Comparison of ENCODE assay signal across 8 cellular contexts in genomic region chr21:31326478-31327247, GRCh38. TPM values are rescaled to one million over a fixed set of nuclear protein-coding genes. Genes with fewer than 3 reads are reported as not detected.
A peak's percentile ranks its signal among the peaks of the same experiment; 100 is the strongest.
DNase-seq lines count a peak whose midpoint lies in the region; ATAC-seq and TF ChIP-seq lines count a peak whose summit lies in the region.

No MANE protein-coding gene starts in this region.

- H4K8ac ChIP-seq in neuronal stem cell (ENCODE audit: low read depth, low read length) = no peak overlapping the region

- WGBS in neuronal stem cell (ENCODE audit: extremely low coverage in 2 of 2, insufficient read length in 2 of 2, insufficient replicate concordance in 1 of 2), 2 donors = no CpG with 5 or more reads among the region's 14 CpGs

- H3K27me3 ChIP-seq in effector memory CD4-positive, alpha-beta T cell (replicated peaks; ENCODE audit: control insufficient read depth, insufficient read depth, low read length, poor library complexity, severe bottlenecking) = no peaks in the 10 kb centered on the region
- peaks cover 0 to 8% of the 10 kb centered on the region in 2 donors for H3K27me3 ChIP-seq in left lung
- no peaks in the 10 kb centered on the region for H3K27me3 ChIP-seq in neuronal stem cell (ENCODE audit: control insufficient read depth in 3 of 3, insufficient read depth in 3 of 3, low read depth in 1 of 3, low read length in 3 of 3)

- H2BK12ac ChIP-seq in neuronal stem cell (ENCODE audit: low read length) = no peak overlapping the region

- H3K4me1 Mint-ChIP-seq in T-cell = peaks cover 22 to 27% (median 22%) of the 10 kb centered on the region in 3 donors
- H3K4me1 Mint-ChIP-seq in osteocyte (ENCODE audit: unreplicated experiment) = peaks cover 4% of the 10 kb centered on the region

- no peak overlapping the region for H2BK120ac ChIP-seq in neuronal stem cell (ENCODE audit: low read depth, low read length)

- H3K9me3 ChIP-seq in effector memory CD4-positive, alpha-beta T cell (ENCODE audit: control insufficient read depth, low read length) = no peaks in the 10 kb centered on the region
- peaks cover 0 to 10% of the 10 kb centered on the region in 2 donors for H3K9me3 ChIP-seq in left lung
- peaks cover 7 to 20% of the 10 kb centered on the region in 2 donors for H3K9me3 ChIP-seq in neuronal stem cell (replicated peaks in 1 of 2; ENCODE audit: control insufficient read depth in 2 of 2, insufficient read depth in 1 of 2, low read depth in 1 of 2, low read length in 2 of 2)

- no peak overlapping the region for H3K18ac ChIP-seq in neuronal stem cell (ENCODE audit: low read length)

- H2BK5ac ChIP-seq in neuronal stem cell (ENCODE audit: low read length) = no peak overlapping the region

- H3K9me3 Mint-ChIP-seq in T-cell = no peaks in the 10 kb centered on the region
- H3K9me3 Mint-ChIP-seq in osteocyte (ENCODE audit: unreplicated experiment) = peaks cover 5% of the 10 kb centered on the region

- H3K4me2 ChIP-seq in neuronal stem cell (ENCODE audit: insufficient read depth, low read length, poor library complexity, severe bottlenecking) = no peak overlapping the region

- H2AK5ac ChIP-seq in neuronal stem cell (ENCODE audit: low read depth, low read length) = no peak overlapping the region

- H2AFZ ChIP-seq in neuronal stem cell (ENCODE audit: low read length) = no peak overlapping the region

- no peak overlapping the region for H2BK15ac ChIP-seq in neuronal stem cell (ENCODE audit: low read length)

- H4K91ac ChIP-seq in neuronal stem cell (ENCODE audit: low read depth, low read length, poor library complexity) = no peak overlapping the region

- H3K14ac ChIP-seq in neuronal stem cell (ENCODE audit: low read length) = no peak overlapping the region

- DNase-seq in T-cell = peak in 27 of 34 experiments; percentile 2 to 55 (median 23)
- DNase-seq in effector memory CD4-positive, alpha-beta T cell = peak in 1 of 3 donors; percentile 22
- DNase-seq in stromal cell of bone marrow (ENCODE audit: low read depth) = peak; percentile 50
- DNase-seq in osteocyte (ENCODE audit: extremely low spot score, unreplicated experiment) = no peak
- no peak for DNase-seq in left lung
- DNase-seq in neuronal stem cell (ENCODE audit: low spot score) = no peak

- H3K79me1 ChIP-seq in neuronal stem cell (ENCODE audit: low read depth, low read length) = no peaks in the 10 kb centered on the region

- no peaks in the 10 kb centered on the region for H3K36me3 ChIP-seq in effector memory CD4-positive, alpha-beta T cell (ENCODE audit: control insufficient read depth, insufficient read depth, low read length)
- H3K36me3 ChIP-seq in left lung = no peaks in the 10 kb centered on the region
- H3K36me3 ChIP-seq in neuronal stem cell (replicated peaks in 1 of 2; ENCODE audit: control insufficient read depth in 2 of 2, insufficient read depth in 2 of 2, low read length in 2 of 2) = peaks cover 6 to 20% of the 10 kb centered on the region in 2 donors

- H3K27ac Mint-ChIP-seq in T-cell (peak overlapping the region; percentile 77 to 81), osteocyte (ENCODE audit: unreplicated experiment) (no peak overlapping the region)

- H3K27ac ChIP-seq in effector memory CD4-positive, alpha-beta T cell (ENCODE audit: insufficient read depth, low read length, poor library complexity, severe bottlenecking) = peak overlapping the region; percentile 62
- H3K27ac ChIP-seq in left lung (no peak overlapping the region), neuronal stem cell (replicated peaks; ENCODE audit: low read length) (no peak overlapping the region)

- H3K23ac ChIP-seq in neuronal stem cell (ENCODE audit: low read depth, low read length, poor library complexity) = no peak overlapping the region

- no peak overlapping the region for H3K4ac ChIP-seq in neuronal stem cell (ENCODE audit: low read length)

- ATAC-seq in GM18867 (IDR thresholded peaks at IDR 0.05; ENCODE audit: unreplicated experiment) (peak; percentile 97), HG02970 (IDR thresholded peaks at IDR 0.05; ENCODE audit: low FRiP score, unreplicated experiment) (peak; percentile 96), T-cell (replicated peaks in 1 of 4) (peak; percentile 64 to 89 (median 76)), left lung (no peak)

- H3K9ac ChIP-seq in neuronal stem cell (ENCODE audit: low read depth, low read length, poor library complexity) = no peak overlapping the region

- CTCF ChIA-PET in T-cell (lab: Charles Lee) = interaction anchor here (0.5 to 1.2 kb wide), 3 partner anchors 65 to 233 kb away, joined by 4 to 6 read pairs (median 6); no protein-coding TSS in a partner anchor

- H3K27me3 Mint-ChIP-seq in T-cell = no peaks in the 10 kb centered on the region
- no peaks in the 10 kb centered on the region for H3K27me3 Mint-ChIP-seq in osteocyte (ENCODE audit: unreplicated experiment)

- peak overlapping the region; percentile 65 to 75 (median 67) for H3K4me3 Mint-ChIP-seq in T-cell
- no peak overlapping the region for H3K4me3 Mint-ChIP-seq in osteocyte (ENCODE audit: unreplicated experiment)

- no peak overlapping the region for H3K4me3 ChIP-seq in effector memory CD4-positive, alpha-beta T cell (ENCODE audit: insufficient read depth, low read depth, low read length, poor library complexity, severe bottlenecking)
- H3K4me3 ChIP-seq in left lung = no peak overlapping the region
- no peak overlapping the region for H3K4me3 ChIP-seq in neuronal stem cell (ENCODE audit: low read length in 2 of 2)

- POLR2A ChIA-PET in T-cell (lab: Charles Lee) = no interaction called here

- peaks cover 12% of the 10 kb centered on the region for H3K4me1 ChIP-seq in effector memory CD4-positive, alpha-beta T cell (ENCODE audit: control insufficient read depth, insufficient read depth, low read length, poor library complexity, severe bottlenecking)
- H3K4me1 ChIP-seq in left lung (no peaks in the 10 kb centered on the region), neuronal stem cell (ENCODE audit: control insufficient read depth in 2 of 2, insufficient read depth in 1 of 2, low read depth in 1 of 2, low read length in 2 of 2) (no peaks in the 10 kb centered on the region)

- TF ChIP-seq CTCF in osteocyte (IDR thresholded peaks at IDR 0.05) (no peak), left lung (IDR thresholded peaks at IDR 0.05) (no peak)

- H3K36me3 Mint-ChIP-seq in T-cell (peaks cover 11% of the 10 kb centered on the region), osteocyte (ENCODE audit: unreplicated experiment) (peaks cover 3% of the 10 kb centered on the region)

- intact Hi-C loops in left lung (cut with DNase I) = no loop called here

RNA-seq across cellular contexts. Expression of gene TIAM1, which starts 17.4 kb away (rescaled TPM):
- total RNA-seq in T-cell = 10 to 100 TPM; 60.8 to 79.4 (median 65.5) TPM
- 16.7 and 17.7 TPM in 2 replicates for total RNA-seq in osteocyte
- 10 to 100 TPM in 1 of 2 donors, 1 to 10 TPM in 1; 9.7 to 12.5 TPM for total RNA-seq in left lung
- 37.7 TPM for polyA plus RNA-seq in neuronal stem cell (2013, experiment 1 of 2)
- polyA plus RNA-seq in neuronal stem cell (2013, experiment 2 of 2) = 35.9 TPM

Comparison
In these comparisons a context has a peak if more than half of its experiments do, and no peak if none do; other contexts are left out.
1. DNase-seq: peak in T-cell (27 of 34) and stromal cell of bone marrow (single experiment); none in osteocyte (single experiment), left lung (0 of 2) and neuronal stem cell (single experiment).